29 cellular contexts compared by ENCODE assay signal in genomic region chr15:92361321-92362090, GRCh38. TPM values are rescaled to one million over a fixed set of nuclear protein-coding genes. Genes with fewer than 3 reads are reported as not detected.
"Had no signal": no experiment of that assay in that cellular context is flagged by ENCODE, and none has a peak within 500 bp of the region (broad histone marks: within the 10 kb centered on the region; RNA-seq: fewer than 3 reads in every experiment).

No MANE protein-coding gene starts in this region.

- DNase-seq: activated CD4-positive, alpha-beta memory T cell treated with anti-CD3 and anti-CD28 coated beads for 36 hours; activated CD4-positive, alpha-beta T cell treated with anti-CD3 and anti-CD28 coated beads for 36 hours; activated CD4-positive, alpha-beta T cell treated with anti-CD3 and anti-CD28 coated beads, Interleukin-2, amount 10 ng/mL, durations not matched to agents 24 days and 14 days; activated CD4-positive, CD25-positive, alpha-beta regulatory T cell; activated CD4-positive, CD25-positive, alpha-beta regulatory T cell treated with anti-CD3 and anti-CD28 coated beads, Interleukin-2, amount 50 U/mL, for 72 hours; activated CD8-positive, alpha-beta memory T cell treated with anti-CD3 and anti-CD28 coated beads, Interleukin-2, amount 50 U/mL, for 48 hours; activated effector memory CD4-positive, alpha-beta T cell treated with Interleukin-2 at 50 U/mL for 16 hours; activated gamma-delta T cell treated with Interleukin-2 at 50 U/mL for 16 hours; activated naive CD4-positive, alpha-beta T cell treated with anti-CD3 and anti-CD28 coated beads, Interleukin-2, amount 50 U/mL, for 16 hours; activated naive CD4-positive, alpha-beta T cell treated with Interleukin-2 at 50 U/mL for 16 hours; activated T-cell treated with anti-CD3 and anti-CD28 coated beads for 4 hours; activated T-cell treated with anti-CD3 and anti-CD28 coated beads, Interleukin-2, amount 50 U/mL, for 24 hours; amniotic stem cell; anterior cingulate cortex; brain microvascular endothelial cell; dorsolateral prefrontal cortex; effector memory CD4-positive, alpha-beta T cell; endodermal cell; foreskin fibroblast; head of caudate nucleus; T-helper 2 cell had no signal

- H3K27me3 Mint-ChIP-seq: dendritic cell treated with granulocyte-macrophage colony-stimulating factor and Interleukin-4, amounts not matched to agents 40 ng/mL and 50 ng/mL, for 4 days had no signal

- H3K36me3 Mint-ChIP-seq: activated CD4-positive, alpha-beta memory T cell treated with anti-CD3 and anti-CD28 coated beads for 36 hours; activated naive CD8-positive, alpha-beta T cell had no signal

- FAIRE-seq: astrocyte, frontal cortex had no signal

- H3K4me1 Mint-ChIP-seq: activated CD4-positive, alpha-beta T cell treated with anti-CD3 and anti-CD28 coated beads for 36 hours; activated CD4-positive, alpha-beta T cell treated with anti-CD3 and anti-CD28 coated beads, Interleukin-2, amount 10 ng/mL, durations not matched to agents 24 days and 14 days; activated T-helper 17 cell treated with anti-CD3 and anti-CD28 coated beads, Interleukin-2, amount 50 U/mL, for 72 hours; central memory CD8-positive, alpha-beta T cell had no signal

- H3K27ac ChIP-seq: brain microvascular endothelial cell, coronary artery, dorsolateral prefrontal cortex had no signal

- H3K4me3 ChIP-seq: coronary artery, dorsolateral prefrontal cortex had no signal

- H3K36me3 ChIP-seq: brain microvascular endothelial cell had no signal

- H3K27me3 ChIP-seq: brain microvascular endothelial cell had no signal

- H3K27ac Mint-ChIP-seq: activated CD4-positive, alpha-beta memory T cell treated with anti-CD3 and anti-CD28 coated beads for 36 hours; activated CD4-positive, alpha-beta T cell treated with anti-CD3 and anti-CD28 coated beads for 36 hours; activated CD4-positive, alpha-beta T cell treated with anti-CD3 and anti-CD28 coated beads, Interleukin-2, amount 10 ng/mL, durations not matched to agents 24 days and 14 days; activated naive CD8-positive, alpha-beta T cell; activated T-cell treated with anti-CD3 and anti-CD28 coated beads, Interleukin-2, amount 50 U/mL, for 24 hours; activated T-helper 17 cell treated with anti-CD3 and anti-CD28 coated beads, Interleukin-2, amount 50 U/mL, for 72 hours; dendritic cell treated with granulocyte-macrophage colony-stimulating factor and Interleukin-4, amounts not matched to agents 40 ng/mL and 50 ng/mL, for 4 days; endodermal cell had no signal

- H3K9me3 Mint-ChIP-seq: activated CD4-positive, alpha-beta memory T cell treated with anti-CD3 and anti-CD28 coated beads for 36 hours; activated CD4-positive, alpha-beta T cell treated with anti-CD3 and anti-CD28 coated beads, Interleukin-2, amount 10 ng/mL, durations not matched to agents 24 days and 14 days; activated T-cell treated with anti-CD3 and anti-CD28 coated beads, Interleukin-2, amount 50 U/mL, for 24 hours; activated T-helper 17 cell treated with anti-CD3 and anti-CD28 coated beads, Interleukin-2, amount 50 U/mL, for 72 hours; central memory CD8-positive, alpha-beta T cell had no signal

- H3K4me3 Mint-ChIP-seq: activated CD4-positive, alpha-beta memory T cell treated with anti-CD3 and anti-CD28 coated beads for 36 hours; activated CD4-positive, alpha-beta T cell treated with anti-CD3 and anti-CD28 coated beads for 36 hours; activated CD4-positive, alpha-beta T cell treated with anti-CD3 and anti-CD28 coated beads, Interleukin-2, amount 10 ng/mL, durations not matched to agents 24 days and 14 days; activated naive CD8-positive, alpha-beta T cell; activated T-cell treated with anti-CD3 and anti-CD28 coated beads, Interleukin-2, amount 50 U/mL, for 24 hours; activated T-helper 17 cell treated with anti-CD3 and anti-CD28 coated beads, Interleukin-2, amount 50 U/mL, for 72 hours; central memory CD8-positive, alpha-beta T cell; dendritic cell treated with granulocyte-macrophage colony-stimulating factor and Interleukin-4, amounts not matched to agents 40 ng/mL and 50 ng/mL, for 4 days; endodermal cell had no signal

RNA-seq across cellular contexts. Expression of gene ST8SIA2, which starts 32.2 kb away (rescaled TPM):
- total RNA-seq: activated CD4-positive, alpha-beta memory T cell treated with anti-CD3 and anti-CD28 coated beads for 36 hours; activated CD4-positive, alpha-beta T cell treated with anti-CD3 and anti-CD28 coated beads for 36 hours; activated CD4-positive, alpha-beta T cell treated with anti-CD3 and anti-CD28 coated beads, Interleukin-2, amount 10 ng/mL, durations not matched to agents 24 days and 14 days; activated T-helper 17 cell treated with anti-CD3 and anti-CD28 coated beads, Interleukin-2, amount 50 U/mL, for 72 hours; bronchial epithelial cell had no signal
